In genomic region chr15:68819451-68820204, GRCh38 we compare ENCODE assay signal across 8 cellular contexts. TPM values are rescaled to one million over a fixed set of nuclear protein-coding genes. Genes with fewer than 3 reads are reported as not detected.
DNase-seq lines count a peak whose midpoint lies in the region; ATAC-seq, FAIRE-seq and TF ChIP-seq lines count a peak whose summit lies in the region.

No MANE protein-coding gene starts in this region.

- no peaks in the 10 kb centered on the region for H3K36me3 Mint-ChIP-seq in activated naive CD4-positive, alpha-beta T cell treated with anti-CD3 and anti-CD28 coated beads, Interleukin-2, amount 50 U/mL, for 24 hours

- H3K27me3 ChIP-seq in BE2C (no peaks in the 10 kb centered on the region), GM23248 (replicated peaks; ENCODE audit: insufficient read depth) (no peaks in the 10 kb centered on the region), PC-3 (ENCODE audit: low read length) (no peaks in the 10 kb centered on the region)

- H3K4me1 ChIP-seq in BE2C (peaks cover 15% of the 10 kb centered on the region), GM23248 (ENCODE audit: insufficient read depth) (peaks cover 22% of the 10 kb centered on the region), PC-3 (ENCODE audit: insufficient read depth, low read length) (peaks cover 27% of the 10 kb centered on the region)

- H3F3A ChIP-seq in GM23248 (ENCODE audit: insufficient read depth) (peaks cover 18% of the 10 kb centered on the region), PC-3 (ENCODE audit: low read length, unreplicated experiment) (no peaks in the 10 kb centered on the region)

- no peak for FAIRE-seq in D721Med (lab: Jason Lieb, UNC)

- peak overlapping the region; percentile 91 for H3K27ac ChIP-seq in GM23248
- peak overlapping the region; percentile 87 for H3K27ac ChIP-seq in PC-3 (ENCODE audit: low read length)

- H3K4me1 Mint-ChIP-seq in activated naive CD4-positive, alpha-beta T cell treated with anti-CD3 and anti-CD28 coated beads, Interleukin-2, amount 50 U/mL, for 24 hours: peaks cover 48% of the 10 kb centered on the region

- peak overlapping the region; percentile 98 for H3K4me3 Mint-ChIP-seq in activated naive CD4-positive, alpha-beta T cell treated with anti-CD3 and anti-CD28 coated beads, Interleukin-2, amount 50 U/mL, for 24 hours

- no peaks in the 10 kb centered on the region for H3K27me3 Mint-ChIP-seq in activated naive CD4-positive, alpha-beta T cell treated with anti-CD3 and anti-CD28 coated beads, Interleukin-2, amount 50 U/mL, for 24 hours

- H3K36me3 ChIP-seq in BE2C: peaks cover 8% of the 10 kb centered on the region
- no peaks in the 10 kb centered on the region for H3K36me3 ChIP-seq in GM23248 (ENCODE audit: low read depth)
- peaks cover 4% of the 10 kb centered on the region; the same call in 1 of the 2 replicates for H3K36me3 ChIP-seq in PC-3 (ENCODE audit: low read depth, low read length)

- no peaks in the 10 kb centered on the region for H4K20me1 ChIP-seq in GM23248 (ENCODE audit: insufficient read depth)
- peaks cover 16% of the 10 kb centered on the region; the same call in 1 of the 2 replicates for H4K20me1 ChIP-seq in PC-3 (ENCODE audit: low read length)

- H3K9me3 ChIP-seq in BE2C (no peaks in the 10 kb centered on the region), GM23248 (ENCODE audit: low read depth) (no peaks in the 10 kb centered on the region), PC-3 (ENCODE audit: low read length) (no peaks in the 10 kb centered on the region)

- in situ Hi-C loops in GM23248 (cut with MboI): no loop called here

- peak overlapping the region; percentile 97 for H3K9ac ChIP-seq in GM23248
- peak overlapping the region; percentile 96 for H3K9ac ChIP-seq in PC-3 (ENCODE audit: low read length)

- 1 to 2% methylated on average over 42 to 52 of the region's 52 CpGs for WGBS in GM23248 (ENCODE audit: low coverage in 1 of 2, low lambda C conversion rate in 2 of 2, missing lambda C conversion rate in 2 of 2), 2 experiments

- no peak for TF ChIP-seq CTCF in BE2C (IDR thresholded peaks at IDR 0.05; ENCODE audit: low read depth, low read length)
- no peak for TF ChIP-seq CTCF in PC-3 (conservative IDR thresholded peaks at IDR 0.05; ENCODE audit: low read depth, low read length)
- TF ChIP-seq CTCF in omental fat pad (IDR thresholded peaks at IDR 0.05): no peak
- TF ChIP-seq CTCF in D721Med (IDR thresholded peaks at IDR 0.05; ENCODE audit: insufficient read depth, missing control alignments): no peak

- CTCF ChIA-PET in PC-3 (lab: Charles Lee): no interaction called here

- H3K9me2 ChIP-seq in GM23248 (ENCODE audit: insufficient read depth) (no peaks in the 10 kb centered on the region), PC-3 (replicated peaks; ENCODE audit: low read length) (no peaks in the 10 kb centered on the region)

- H2AFZ ChIP-seq in GM23248 (peak overlapping the region; percentile 81), PC-3 (ENCODE audit: low read length) (peak overlapping the region; percentile 78)

- peak; percentile 44 for DNase-seq in BE2C
- DNase-seq in GM23248: peak; percentile 73
- peak; percentile 36 for DNase-seq in PC-3
- DNase-seq in globus pallidus (ENCODE audit: low spot score): peak; percentile 72
- DNase-seq in omental fat pad (ENCODE audit: low spot score): no peak
- DNase-seq in D721Med (ENCODE audit: insufficient read length, low spot score): no peak

- H3K9me3 Mint-ChIP-seq in activated naive CD4-positive, alpha-beta T cell treated with anti-CD3 and anti-CD28 coated beads, Interleukin-2, amount 50 U/mL, for 24 hours: no peaks in the 10 kb centered on the region

- peak overlapping the region; percentile 97 for H3K4me3 ChIP-seq in BE2C (ENCODE audit: low read depth, low read length)
- H3K4me3 ChIP-seq in GM23248: peak overlapping the region; percentile 89
- H3K4me3 ChIP-seq in PC-3 (ENCODE audit: low read length): peak overlapping the region; percentile 98

- peak overlapping the region; percentile 100 for H3K27ac Mint-ChIP-seq in activated naive CD4-positive, alpha-beta T cell treated with anti-CD3 and anti-CD28 coated beads, Interleukin-2, amount 50 U/mL, for 24 hours

- H3K79me2 ChIP-seq in GM23248 (ENCODE audit: insufficient read depth) (peaks cover 78% of the 10 kb centered on the region), PC-3 (ENCODE audit: low read length) (peaks cover 81% of the 10 kb centered on the region)

- ATAC-seq in PC-3: 0 out of 2 replicates have a peak, but pooled peaks have one; percentile 4
- ATAC-seq in omental fat pad (ENCODE audit: low FRiP score): peak; percentile 4
- ATAC-seq in HG03442 (IDR thresholded peaks at IDR 0.05; ENCODE audit: unreplicated experiment): no peak

- TSS peak; percentile 76 for BruUV-seq in PC-3 (replicated peaks; lab: Mats Ljungman, UMichigan)

- POLR2A ChIA-PET in PC-3 (lab: Charles Lee; ENCODE audit: unreplicated experiment): no interaction called here

- peak overlapping the region; percentile 92 for H3K4me2 ChIP-seq in GM23248 (ENCODE audit: unreplicated experiment)
- H3K4me2 ChIP-seq in PC-3 (ENCODE audit: low read length): peak overlapping the region; percentile 99

- intact Hi-C loops in PC-3 (cut with micrococcal nuclease): no loop called here

RNA-seq across cellular contexts. Expression of gene ANP32A, which starts 1.1 kb away (rescaled TPM):
- 347 TPM for polyA plus RNA-seq in BE2C (2012; ENCODE audit: insufficient read depth, insufficient read length, low read depth)
- 40.1 and 40.3 TPM in 2 replicates for total RNA-seq in GM23248 (2014; rRNA removed; shearing (Covaris generic))
- polyA plus RNA-seq in GM23248 (2016; fragmentation: Nextera tagmentation; extraction: Ambion mirVana): 69.7 and 70.0 TPM in 2 replicates
- total RNA-seq in PC-3 (2014; rRNA removed) (106 and 151 TPM in 2 replicates), omental fat pad (10 to 100 TPM; 35.5 to 60.4 (median 47.3) TPM)

Comparison
In these comparisons a context has a peak if more than half of its experiments do, and no peak if none do; other contexts are left out.
1. DNase-seq: peak in BE2C (single experiment), GM23248 (single experiment), PC-3 (single experiment) and globus pallidus (single experiment); none in omental fat pad (single experiment) and D721Med (single experiment).
2. Peak in every context shown above with its lines, with median percentiles within 50 percentile points of each other: H3K4me3 ChIP-seq.